Comparison of ENCODE assay signal across 15 cellular contexts in genomic region chr1:162943627-162944026, GRCh38.
A peak's percentile ranks its signal among the peaks of the same experiment; 100 is the strongest.
DNase-seq lines count a peak whose midpoint lies in the region; ATAC-seq and TF ChIP-seq lines count a peak whose summit lies in the region.
"Had no signal": no experiment of that assay in that cellular context is flagged by ENCODE, and none has a peak within 500 bp of the region (broad histone marks: within the 10 kb centered on the region; RNA-seq: fewer than 3 reads in every experiment).

No MANE protein-coding gene starts in this region.

- POLR2A ChIA-PET in HEK293T (lab: Yijun Ruan, JAX), result no interaction called here

- H3K4me1 Mint-ChIP-seq in stimulated activated effector memory CD8-positive, alpha-beta T cell treated with anti-CD3 and anti-CD28 coated beads, Interleukin-12 subunit alpha, Interleukin-12 subunit beta, amount 100 ng/mL, for 72 hours, result no peaks in the 10 kb centered on the region
- H3K4me1 Mint-ChIP-seq: activated T-helper 17 cell treated with anti-CD3 and anti-CD28 coated beads, Interleukin-2, amount 50 U/mL, for 72 hours had no signal

- H3K27ac Mint-ChIP-seq in stimulated activated effector memory CD8-positive, alpha-beta T cell treated with anti-CD3 and anti-CD28 coated beads, Interleukin-12 subunit alpha, Interleukin-12 subunit beta, amount 100 ng/mL, for 72 hours, result no peak overlapping the region
- H3K27ac Mint-ChIP-seq: activated CD8-positive, alpha-beta T cell treated with anti-CD3 and anti-CD28 coated beads, Interleukin-2, amount 10 ng/mL, durations not matched to agents 7 days and 5 days; activated T-helper 17 cell treated with anti-CD3 and anti-CD28 coated beads, Interleukin-2, amount 50 U/mL, for 72 hours had no signal

- peak; percentile 63 for ATAC-seq in SK-N-SH treated with all-trans-retinoic acid at 6 μM for 48 hours
- no peak for ATAC-seq in GM21423 (IDR thresholded peaks at IDR 0.05; ENCODE audit: unreplicated experiment)
- no peak for ATAC-seq in stimulated activated effector memory CD8-positive, alpha-beta T cell treated with anti-CD3 and anti-CD28 coated beads, Interleukin-12 subunit alpha, Interleukin-12 subunit beta, amount 100 ng/mL, for 72 hours
- ATAC-seq in HG03342 (IDR thresholded peaks at IDR 0.05; ENCODE audit: unreplicated experiment), result no peak
- ATAC-seq: activated CD8-positive, alpha-beta T cell treated with anti-CD3 and anti-CD28 coated beads, Interleukin-2, amount 10 ng/mL, durations not matched to agents 7 days and 5 days; activated T-helper 17 cell treated with anti-CD3 and anti-CD28 coated beads, Interleukin-2, amount 50 U/mL, for 72 hours had no signal

- no peak overlapping the region for H3K4me3 Mint-ChIP-seq in stimulated activated effector memory CD8-positive, alpha-beta T cell treated with anti-CD3 and anti-CD28 coated beads, Interleukin-12 subunit alpha, Interleukin-12 subunit beta, amount 100 ng/mL, for 72 hours
- H3K4me3 Mint-ChIP-seq: activated CD8-positive, alpha-beta T cell treated with anti-CD3 and anti-CD28 coated beads, Interleukin-2, amount 10 ng/mL, durations not matched to agents 7 days and 5 days; activated T-helper 17 cell treated with anti-CD3 and anti-CD28 coated beads, Interleukin-2, amount 50 U/mL, for 72 hours had no signal

- no peaks in the 10 kb centered on the region for H3K9me3 Mint-ChIP-seq in stimulated activated effector memory CD8-positive, alpha-beta T cell treated with anti-CD3 and anti-CD28 coated beads, Interleukin-12 subunit alpha, Interleukin-12 subunit beta, amount 100 ng/mL, for 72 hours
- H3K9me3 Mint-ChIP-seq: activated T-helper 17 cell treated with anti-CD3 and anti-CD28 coated beads, Interleukin-2, amount 50 U/mL, for 72 hours had no signal

- H3K36me3 Mint-ChIP-seq in stimulated activated effector memory CD8-positive, alpha-beta T cell treated with anti-CD3 and anti-CD28 coated beads, Interleukin-12 subunit alpha, Interleukin-12 subunit beta, amount 100 ng/mL, for 72 hours, result no peaks in the 10 kb centered on the region

- H3K4me3 ChIP-seq in AG10803 (ENCODE audit: low read length) (no peak overlapping the region), fibroblast of villous mesenchyme (ENCODE audit: low read depth, low read length) (no peak overlapping the region)
- H3K4me3 ChIP-seq: left ventricle myocardium inferior had no signal

- no peak for TF ChIP-seq CTCF in AG10803 (conservative IDR thresholded peaks at IDR 0.05; ENCODE audit: low read length)
- TF ChIP-seq CTCF in fibroblast of villous mesenchyme (IDR thresholded peaks at IDR 0.05; ENCODE audit: insufficient read depth, low read depth, low read length), result no peak

- CTCF ChIA-PET in HEK293T (lab: Yijun Ruan, JAX), result no interaction called here

- peak; percentile 49 for DNase-seq in AG10803 (ENCODE audit: low read depth)
- DNase-seq in HEK293T (ENCODE audit: extremely low spot score), result peak; percentile 10
- DNase-seq in fibroblast of villous mesenchyme (ENCODE audit: low read depth), result peak; percentile 21
- no peak for DNase-seq in C1 segment of cervical spinal cord (lab: John Stamatoyannopoulos, UW)
- DNase-seq in stimulated activated effector memory CD8-positive, alpha-beta T cell treated with anti-CD3 and anti-CD28 coated beads, Interleukin-12 subunit alpha, Interleukin-12 subunit beta, amount 100 ng/mL, for 72 hours (ENCODE audit: low spot score in 2 of 2), result no peak
- DNase-seq: activated CD8-positive, alpha-beta T cell treated with anti-CD3 and anti-CD28 coated beads, Interleukin-2, amount 10 ng/mL, durations not matched to agents 7 days and 5 days; Karpas-422; left ventricle myocardium inferior; NCI-H187; NCI-H526; WERI-Rb-1 had no signal

TF ChIP-seq in HEK293T, 16 proteins besides CTCF, POLR2A, EP300 and RAD21:
- TF ChIP-seq SUZ12 (IDR thresholded peaks at IDR 0.05), result no peak
- no peak for TF ChIP-seq NFRKB (IDR thresholded peaks at IDR 0.05)
- TF ChIP-seq, protein P1, sequence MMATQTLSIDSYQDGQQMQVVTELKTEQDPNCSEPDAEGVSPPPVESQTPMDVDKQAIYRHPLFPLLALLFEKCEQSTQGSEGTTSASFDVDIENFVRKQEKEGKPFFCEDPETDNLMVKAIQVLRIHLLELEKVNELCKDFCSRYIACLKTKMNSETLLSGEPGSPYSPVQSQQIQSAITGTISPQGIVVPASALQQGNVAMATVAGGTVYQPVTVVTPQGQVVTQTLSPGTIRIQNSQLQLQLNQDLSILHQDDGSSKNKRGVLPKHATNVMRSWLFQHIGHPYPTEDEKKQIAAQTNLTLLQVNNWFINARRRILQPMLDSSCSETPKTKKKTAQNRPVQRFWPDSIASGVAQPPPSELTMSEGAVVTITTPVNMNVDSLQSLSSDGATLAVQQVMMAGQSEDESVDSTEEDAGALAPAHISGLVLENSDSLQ (IDR thresholded peaks at IDR 0.05), result peak; percentile 80

TF ChIP-seq in SK-N-SH treated with all-trans-retinoic acid at 6 μM for 48 hours, 23 proteins besides CTCF, POLR2A, EP300 and RAD21:
- no peak for TF ChIP-seq ZFP3 (CRISPR knock-in tag; IDR thresholded peaks at IDR 0.05)
- no peak for TF ChIP-seq SNAI2 (CRISPR knock-in tag; IDR thresholded peaks at IDR 0.05)
- TF ChIP-seq, protein P2, sequence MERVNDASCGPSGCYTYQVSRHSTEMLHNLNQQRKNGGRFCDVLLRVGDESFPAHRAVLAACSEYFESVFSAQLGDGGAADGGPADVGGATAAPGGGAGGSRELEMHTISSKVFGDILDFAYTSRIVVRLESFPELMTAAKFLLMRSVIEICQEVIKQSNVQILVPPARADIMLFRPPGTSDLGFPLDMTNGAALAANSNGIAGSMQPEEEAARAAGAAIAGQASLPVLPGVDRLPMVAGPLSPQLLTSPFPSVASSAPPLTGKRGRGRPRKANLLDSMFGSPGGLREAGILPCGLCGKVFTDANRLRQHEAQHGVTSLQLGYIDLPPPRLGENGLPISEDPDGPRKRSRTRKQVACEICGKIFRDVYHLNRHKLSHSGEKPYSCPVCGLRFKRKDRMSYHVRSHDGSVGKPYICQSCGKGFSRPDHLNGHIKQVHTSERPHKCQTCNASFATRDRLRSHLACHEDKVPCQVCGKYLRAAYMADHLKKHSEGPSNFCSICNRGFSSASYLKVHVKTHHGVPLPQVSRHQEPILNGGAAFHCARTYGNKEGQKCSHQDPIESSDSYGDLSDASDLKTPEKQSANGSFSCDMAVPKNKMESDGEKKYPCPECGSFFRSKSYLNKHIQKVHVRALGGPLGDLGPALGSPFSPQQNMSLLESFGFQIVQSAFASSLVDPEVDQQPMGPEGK (CRISPR knock-in tag; IDR thresholded peaks at IDR 0.05; ENCODE audit: borderline replicate concordance), result peak; percentile 33; the same call in 1 of the 2 replicates
- no peak for TF ChIP-seq BACH2 (CRISPR knock-in tag; IDR thresholded peaks at IDR 0.05; ENCODE audit: borderline replicate concordance)

Comparison
In these comparisons a context has a peak if more than half of its experiments do, and no peak if none do; other contexts are left out.
1. DNase-seq: peak in AG10803 (single experiment), HEK293T (single experiment) and fibroblast of villous mesenchyme (single experiment); none in C1 segment of cervical spinal cord (0 of 14) and stimulated activated effector memory CD8-positive, alpha-beta T cell treated with anti-CD3 and anti-CD28 coated beads, Interleukin-12 subunit alpha, Interleukin-12 subunit beta, amount 100 ng/mL, for 72 hours (0 of 2).